In genomic region chr9:95176755-95177319, GRCh38 we compare ENCODE assay signal across 19 cellular contexts.
"Had no signal": no experiment of that assay in that cellular context is flagged by ENCODE, and none has a peak within 500 bp of the region (broad histone marks: within the 10 kb centered on the region; RNA-seq: fewer than 3 reads in every experiment).

No MANE protein-coding gene starts in this region.

- H3K36me3 ChIP-seq: right atrium auricular region, sigmoid colon, stomach, upper lobe of left lung, uterus had no signal

- H3K4me3 Mint-ChIP-seq: dendritic cell treated with granulocyte-macrophage colony-stimulating factor and Interleukin-4, amounts not matched to agents 40 ng/mL and 50 ng/mL, for 4 days; effector memory CD8-positive, alpha-beta T cell; nephron had no signal

- H3K9me3 Mint-ChIP-seq: dendritic cell treated with granulocyte-macrophage colony-stimulating factor and Interleukin-4, amounts not matched to agents 40 ng/mL and 50 ng/mL, for 4 days; effector memory CD8-positive, alpha-beta T cell; nephron had no signal

- H3K4me1 ChIP-seq: foreskin keratinocyte, right atrium auricular region, stomach, upper lobe of left lung, uterus had no signal

- H3K27me3 Mint-ChIP-seq: dendritic cell treated with granulocyte-macrophage colony-stimulating factor and Interleukin-4, amounts not matched to agents 40 ng/mL and 50 ng/mL, for 4 days; effector memory CD8-positive, alpha-beta T cell had no signal

- ATAC-seq: effector memory CD8-positive, alpha-beta T cell; foreskin keratinocyte; left colon; left ventricle myocardium superior had no signal

- H3K27ac Mint-ChIP-seq: dendritic cell treated with granulocyte-macrophage colony-stimulating factor and Interleukin-4, amounts not matched to agents 40 ng/mL and 50 ng/mL, for 4 days; nephron had no signal

- DNase-seq: effector memory CD8-positive, alpha-beta T cell; foreskin keratinocyte; head of caudate nucleus; left colon; left ventricle myocardium superior; mesenchymal stem cell; midbrain; sigmoid colon; small intestine; stimulated activated CD4-positive, alpha-beta T cell treated with anti-CD3 and anti-CD28 coated beads, Interleukin-12 subunit alpha, Interleukin-12 subunit beta, amount 100 ng/mL, for 4 hours; stimulated activated naive CD4-positive, alpha-beta T cell; stomach; upper lobe of left lung; uterus had no signal

- H3K27me3 ChIP-seq: foreskin keratinocyte, hepatocyte, right atrium auricular region, sigmoid colon, stomach, upper lobe of left lung, uterus had no signal

- H3K9me3 ChIP-seq: right atrium auricular region, sigmoid colon, stomach, upper lobe of left lung, uterus had no signal

- H2AFZ ChIP-seq: hepatocyte had no signal

- H3K27ac ChIP-seq: foreskin keratinocyte, hepatocyte, right atrium auricular region, stomach, upper lobe of left lung, uterus had no signal

- H3K4me2 ChIP-seq: hepatocyte had no signal

- H3K79me2 ChIP-seq: hepatocyte had no signal

- H3K4me3 ChIP-seq: hepatocyte, lung, right atrium auricular region, sigmoid colon, stomach, upper lobe of left lung, uterus had no signal
